ENCODE assay signal across 8 cellular contexts in genomic region chr10:102649770-102650654, GRCh38. TPM values are rescaled to one million over a fixed set of nuclear protein-coding genes. Genes with fewer than 3 reads are reported as not detected.
DNase-seq lines count a peak whose midpoint lies in the region; ATAC-seq and TF ChIP-seq lines count a peak whose summit lies in the region.

No MANE protein-coding gene starts in this region.

- H3K27me3 Mint-ChIP-seq in activated CD8-positive, alpha-beta T cell treated with anti-CD3 and anti-CD28 coated beads for 36 hours: no peaks in the 10 kb centered on the region

- H3K36me3 ChIP-seq in gastrocnemius medialis: peaks cover 0 to 8% of the 10 kb centered on the region in 2 donors

- no peak for TF ChIP-seq POLR2A in gastrocnemius medialis (IDR thresholded peaks at IDR 0.05)

- intact Hi-C loops in activated CD8-positive, alpha-beta T cell treated with anti-CD3 and anti-CD28 coated beads for 36 hours (cut with micrococcal nuclease): loop anchor here (5.0 kb wide), 1 partner anchor 62 kb away; the partner anchor contains the start of genes ARL3 and SFXN2
- intact Hi-C loops in right cardiac atrium (cut with DNase I): loop anchor here in 2 of 4 donors (5.0 kb wide), 2 partner anchors 53 to 62 kb away; partner anchors contain the start of genes ARL3 (in 1 of the 2) and SFXN2 (in 1 of the 2)
- intact Hi-C loops in gastrocnemius medialis (cut with DNase I; ENCODE audit: low total_unique reads): no loop called here

- H3K4me1 ChIP-seq in right cardiac atrium (ENCODE audit: control insufficient read depth, insufficient read depth, low read length) (peaks cover 40% of the 10 kb centered on the region), gastrocnemius medialis (peaks cover 53 to 60% of the 10 kb centered on the region in 2 donors)

- in situ Hi-C loops in gastrocnemius medialis (cut with MboI; ENCODE audit: low sequenced_read_pairs in 4 of 4): no loop called here

- H3K36me3 Mint-ChIP-seq in activated CD8-positive, alpha-beta T cell treated with anti-CD3 and anti-CD28 coated beads for 36 hours (ENCODE audit: low read depth): peaks cover 54% of the 10 kb centered on the region

- H3K9me3 ChIP-seq in right cardiac atrium (ENCODE audit: control insufficient read depth, low read length): no peaks in the 10 kb centered on the region
- H3K9me3 ChIP-seq in gastrocnemius medialis: no peaks in the 10 kb centered on the region

- DNase-seq in activated CD8-positive, alpha-beta T cell treated with anti-CD3 and anti-CD28 coated beads for 36 hours: no peak
- peak; percentile 19 to 66 (median 62) for DNase-seq in right cardiac atrium
- no peak for DNase-seq in gastrocnemius medialis
- DNase-seq in NCI-H524 treated with DMSO at 0.1 percent for 48 hours (lab: John Stamatoyannopoulos, UW): no peak
- DNase-seq in NCI-H2029 treated with DMSO at 0.1 percent for 48 hours (lab: John Stamatoyannopoulos, UW): no peak
- no peak for DNase-seq in OCI-M1 (lab: John Stamatoyannopoulos, UW)

- H3K9me3 Mint-ChIP-seq in activated CD8-positive, alpha-beta T cell treated with anti-CD3 and anti-CD28 coated beads for 36 hours: no peaks in the 10 kb centered on the region

- 47% methylated on average over 12 of the region's 12 CpGs for WGBS in right cardiac atrium

- H3K4me3 ChIP-seq in right cardiac atrium (ENCODE audit: low read length) (no peak overlapping the region), gastrocnemius medialis (peak overlapping the region; percentile 62 to 90 (median 80))

- peak overlapping the region; percentile 99 for H3K4me3 Mint-ChIP-seq in activated CD8-positive, alpha-beta T cell treated with anti-CD3 and anti-CD28 coated beads for 36 hours

- H3K27me3 ChIP-seq in right cardiac atrium (ENCODE audit: control insufficient read depth, insufficient read depth) (no peaks in the 10 kb centered on the region), gastrocnemius medialis (no peaks in the 10 kb centered on the region)

- ATAC-seq in activated CD8-positive, alpha-beta T cell treated with anti-CD3 and anti-CD28 coated beads for 36 hours: no peak
- ATAC-seq in right cardiac atrium (no peak), gastrocnemius medialis (no peak), HG03571 (IDR thresholded peaks at IDR 0.05; ENCODE audit: unreplicated experiment) (no peak)

- H3K27ac Mint-ChIP-seq in activated CD8-positive, alpha-beta T cell treated with anti-CD3 and anti-CD28 coated beads for 36 hours: peak overlapping the region; percentile 90

- TF ChIP-seq CTCF in GM12872 (IDR thresholded peaks at IDR 0.05; ENCODE audit: insufficient read depth, low read depth, low read length): 0 out of 3 replicates have a peak, but pooled peaks have one; percentile 3
- TF ChIP-seq CTCF in activated CD8-positive, alpha-beta T cell treated with anti-CD3 and anti-CD28 coated beads for 36 hours (IDR thresholded peaks at IDR 0.05): no peak
- TF ChIP-seq CTCF in gastrocnemius medialis (IDR thresholded peaks at IDR 0.05 in 4 of 5, conservative IDR thresholded peaks at IDR 0.05 in 1 of 5): no peak

- peaks cover 83% of the 10 kb centered on the region for H3K4me1 Mint-ChIP-seq in activated CD8-positive, alpha-beta T cell treated with anti-CD3 and anti-CD28 coated beads for 36 hours (ENCODE audit: low read depth)

- POLR2A ChIA-PET in activated CD8-positive, alpha-beta T cell treated with anti-CD3 and anti-CD28 coated beads for 36 hours (lab: Charles Lee): interaction anchor here (0.7 to 6.1 kb wide), 5 partner anchors 11 to 64 kb away, joined by 3 to 67 read pairs (median 3); partner anchors contain the start of gene ARL3

- CTCF ChIA-PET in activated CD8-positive, alpha-beta T cell treated with anti-CD3 and anti-CD28 coated beads for 36 hours (lab: Charles Lee): interaction anchor here (0.7 to 2.8 kb wide), 6 partner anchors 11 to 103 kb away, joined by 3 to 14 read pairs (median 4); partner anchors contain the start of genes ARL3 and SFXN2

- peak overlapping the region; percentile 22 for H3K27ac ChIP-seq in right cardiac atrium (ENCODE audit: low read length)
- peak overlapping the region; percentile 60 to 100 (median 100) for H3K27ac ChIP-seq in gastrocnemius medialis

RNA-seq across cellular contexts. Expression of gene TRIM8, which starts 5.7 kb away (rescaled TPM):
- 10 to 100 TPM; 39.5 to 39.8 TPM for total RNA-seq in activated CD8-positive, alpha-beta T cell treated with anti-CD3 and anti-CD28 coated beads for 36 hours
- total RNA-seq in right cardiac atrium (100 to 1,000 TPM; 104 to 120 (median 109) TPM), gastrocnemius medialis (100 to 1,000 TPM; 113 to 222 (median 138) TPM)
- polyA plus RNA-seq in right cardiac atrium: 71.4 TPM

Comparison
In these comparisons a context has a peak if more than half of its experiments do, and no peak if none do; other contexts are left out.
1. DNase-seq: peak in right cardiac atrium (3 of 3); none in activated CD8-positive, alpha-beta T cell treated with anti-CD3 and anti-CD28 coated beads for 36 hours (single experiment), gastrocnemius medialis (0 of 2), NCI-H524 treated with DMSO at 0.1 percent for 48 hours (single experiment), NCI-H2029 treated with DMSO at 0.1 percent for 48 hours (single experiment) and OCI-M1 (single experiment).